Comparison of ENCODE assay signal across 13 cellular contexts in the genomic region with DNA sequence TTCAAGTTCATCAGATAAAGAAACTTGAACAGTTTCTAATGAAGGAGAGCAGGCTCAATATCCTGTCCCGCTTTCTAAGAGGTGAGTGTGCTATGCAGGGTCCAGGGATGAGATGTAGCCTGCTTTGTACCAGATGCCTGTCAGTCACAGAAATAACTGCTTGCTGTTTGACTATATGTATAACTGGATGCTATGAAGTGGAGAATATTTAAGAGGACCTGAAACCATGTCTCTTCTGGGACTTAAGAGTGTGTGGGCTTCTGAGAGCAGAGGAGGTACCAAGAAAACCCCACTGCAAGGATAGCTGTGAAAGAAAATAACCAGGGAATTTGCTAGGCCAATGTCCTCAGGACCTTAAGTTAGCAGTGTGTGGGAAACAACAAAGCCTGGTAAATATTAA.
DNase-seq lines count a peak whose midpoint lies in the region; ATAC-seq lines count a peak whose summit lies in the region.
"Had no signal": no experiment of that assay in that cellular context is flagged by ENCODE, and none has a peak within 500 bp of the region (broad histone marks: within the 10 kb centered on the region; RNA-seq: fewer than 3 reads in every experiment).

No MANE protein-coding gene starts in this region.

- peaks cover 3% of the 10 kb centered on the region for H3K27me3 Mint-ChIP-seq in activated T-cell treated with anti-CD3 and anti-CD28 coated beads, Interleukin-2, amount 50 U/mL, for 24 hours
- H3K27me3 Mint-ChIP-seq: brain had no signal

- ATAC-seq in GM18508 (IDR thresholded peaks at IDR 0.05; ENCODE audit: insufficient read depth, unreplicated experiment) (peak; percentile 75), GM21381 (IDR thresholded peaks at IDR 0.05; ENCODE audit: unreplicated experiment) (peak; percentile 75), HG02870 (IDR thresholded peaks at IDR 0.05; ENCODE audit: unreplicated experiment) (peak; percentile 94), HG03521 (IDR thresholded peaks at IDR 0.05; ENCODE audit: unreplicated experiment) (peak; percentile 81)
- ATAC-seq: left ventricle myocardium superior had no signal

- H3K36me3 Mint-ChIP-seq in activated T-cell treated with anti-CD3 and anti-CD28 coated beads, Interleukin-2, amount 50 U/mL, for 24 hours (ENCODE audit: low read depth): no peaks in the 10 kb centered on the region
- H3K36me3 Mint-ChIP-seq: brain had no signal

- DNase-seq in activated T-cell treated with anti-CD3 and anti-CD28 coated beads, Interleukin-2, amount 50 U/mL, for 24 hours: no peak
- DNase-seq in iPS-NIHi11 (ENCODE audit: low spot score) (no peak), DMS53 treated with DMSO at 0.1 percent for 48 hours (lab: John Stamatoyannopoulos, UW; ENCODE audit: unreplicated experiment) (no peak), NCI-H146 treated with DMSO at 0.1 percent for 48 hours (lab: John Stamatoyannopoulos, UW; ENCODE audit: unreplicated experiment) (no peak)
- DNase-seq: activated effector memory CD4-positive, alpha-beta T cell treated with anti-CD3 and anti-CD28 coated beads, Interleukin-2, amount 50 U/mL, for 16 hours; left ventricle myocardium superior; SJCRH30; stimulated activated CD4-positive, alpha-beta T cell treated with anti-CD3 and anti-CD28 coated beads, Interleukin-15, amount 100 ng/mL, for 24 hours had no signal

- no peaks in the 10 kb centered on the region for H3K9me3 Mint-ChIP-seq in activated T-cell treated with anti-CD3 and anti-CD28 coated beads, Interleukin-2, amount 50 U/mL, for 24 hours
- H3K9me3 Mint-ChIP-seq: brain had no signal

- H3K27ac Mint-ChIP-seq in activated T-cell treated with anti-CD3 and anti-CD28 coated beads, Interleukin-2, amount 50 U/mL, for 24 hours: no peak overlapping the region

- H3K4me3 Mint-ChIP-seq in activated T-cell treated with anti-CD3 and anti-CD28 coated beads, Interleukin-2, amount 50 U/mL, for 24 hours: no peak overlapping the region
- H3K4me3 Mint-ChIP-seq: brain had no signal

- H3K4me1 Mint-ChIP-seq in activated T-cell treated with anti-CD3 and anti-CD28 coated beads, Interleukin-2, amount 50 U/mL, for 24 hours (ENCODE audit: low read depth): peaks cover 6% of the 10 kb centered on the region
